In genomic region chr1:116764466-116764896, GRCh38 we compare ENCODE assay signal across 1 cellular context.
TF ChIP-seq lines count a peak whose summit lies in the region.

No MANE protein-coding gene starts in this region.

TF ChIP-seq in GM12878, 131 proteins besides CTCF, POLR2A, EP300 and RAD21 (continued from another document):
- TF ChIP-seq, protein P1, sequence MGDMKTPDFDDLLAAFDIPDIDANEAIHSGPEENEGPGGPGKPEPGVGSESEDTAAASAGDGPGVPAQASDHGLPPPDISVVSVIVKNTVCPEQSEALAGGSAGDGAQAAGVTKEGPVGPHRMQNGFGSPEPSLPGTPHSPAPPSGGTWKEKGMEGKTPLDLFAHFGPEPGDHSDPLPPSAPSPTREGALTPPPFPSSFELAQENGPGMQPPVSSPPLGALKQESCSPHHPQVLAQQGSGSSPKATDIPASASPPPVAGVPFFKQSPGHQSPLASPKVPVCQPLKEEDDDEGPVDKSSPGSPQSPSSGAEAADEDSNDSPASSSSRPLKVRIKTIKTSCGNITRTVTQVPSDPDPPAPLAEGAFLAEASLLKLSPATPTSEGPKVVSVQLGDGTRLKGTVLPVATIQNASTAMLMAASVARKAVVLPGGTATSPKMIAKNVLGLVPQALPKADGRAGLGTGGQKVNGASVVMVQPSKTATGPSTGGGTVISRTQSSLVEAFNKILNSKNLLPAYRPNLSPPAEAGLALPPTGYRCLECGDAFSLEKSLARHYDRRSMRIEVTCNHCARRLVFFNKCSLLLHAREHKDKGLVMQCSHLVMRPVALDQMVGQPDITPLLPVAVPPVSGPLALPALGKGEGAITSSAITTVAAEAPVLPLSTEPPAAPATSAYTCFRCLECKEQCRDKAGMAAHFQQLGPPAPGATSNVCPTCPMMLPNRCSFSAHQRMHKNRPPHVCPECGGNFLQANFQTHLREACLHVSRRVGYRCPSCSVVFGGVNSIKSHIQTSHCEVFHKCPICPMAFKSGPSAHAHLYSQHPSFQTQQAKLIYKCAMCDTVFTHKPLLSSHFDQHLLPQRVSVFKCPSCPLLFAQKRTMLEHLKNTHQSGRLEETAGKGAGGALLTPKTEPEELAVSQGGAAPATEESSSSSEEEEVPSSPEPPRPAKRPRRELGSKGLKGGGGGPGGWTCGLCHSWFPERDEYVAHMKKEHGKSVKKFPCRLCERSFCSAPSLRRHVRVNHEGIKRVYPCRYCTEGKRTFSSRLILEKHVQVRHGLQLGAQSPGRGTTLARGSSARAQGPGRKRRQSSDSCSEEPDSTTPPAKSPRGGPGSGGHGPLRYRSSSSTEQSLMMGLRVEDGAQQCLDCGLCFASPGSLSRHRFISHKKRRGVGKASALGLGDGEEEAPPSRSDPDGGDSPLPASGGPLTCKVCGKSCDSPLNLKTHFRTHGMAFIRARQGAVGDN (IDR thresholded peaks at IDR 0.05): peak; percentile 84
- TF ChIP-seq NR2C2 (IDR thresholded peaks at IDR 0.05; ENCODE audit: borderline replicate concordance, control insufficient read depth, insufficient read length, low read depth): no peak
- TF ChIP-seq PKNOX1 (IDR thresholded peaks at IDR 0.05): no peak; the same call in 1 of the 2 replicates
- no peak for TF ChIP-seq CHD4 (IDR thresholded peaks at IDR 0.05)
- TF ChIP-seq, protein P2, sequence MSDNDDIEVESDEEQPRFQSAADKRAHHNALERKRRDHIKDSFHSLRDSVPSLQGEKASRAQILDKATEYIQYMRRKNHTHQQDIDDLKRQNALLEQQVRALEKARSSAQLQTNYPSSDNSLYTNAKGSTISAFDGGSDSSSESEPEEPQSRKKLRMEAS (IDR thresholded peaks at IDR 0.05; ENCODE audit: low read depth, low read length): no peak
- no peak for TF ChIP-seq CEBPB (IDR thresholded peaks at IDR 0.05; ENCODE audit: borderline replicate concordance in 1 of 2, low read depth in 2 of 2, low read length in 2 of 2)
- TF ChIP-seq ZNF274 (IDR thresholded peaks at IDR 0.05; ENCODE audit: insufficient read depth, insufficient read length): no peak
- TF ChIP-seq KAT2A (conservative IDR thresholded peaks at IDR 0.05; ENCODE audit: control insufficient read depth, low read depth, low read length): no peak
- TF ChIP-seq NFYA (IDR thresholded peaks at IDR 0.05; ENCODE audit: borderline replicate concordance, low read depth, low read length): no peak
- no peak for TF ChIP-seq JUNB (IDR thresholded peaks at IDR 0.05)
- TF ChIP-seq, protein P3, sequence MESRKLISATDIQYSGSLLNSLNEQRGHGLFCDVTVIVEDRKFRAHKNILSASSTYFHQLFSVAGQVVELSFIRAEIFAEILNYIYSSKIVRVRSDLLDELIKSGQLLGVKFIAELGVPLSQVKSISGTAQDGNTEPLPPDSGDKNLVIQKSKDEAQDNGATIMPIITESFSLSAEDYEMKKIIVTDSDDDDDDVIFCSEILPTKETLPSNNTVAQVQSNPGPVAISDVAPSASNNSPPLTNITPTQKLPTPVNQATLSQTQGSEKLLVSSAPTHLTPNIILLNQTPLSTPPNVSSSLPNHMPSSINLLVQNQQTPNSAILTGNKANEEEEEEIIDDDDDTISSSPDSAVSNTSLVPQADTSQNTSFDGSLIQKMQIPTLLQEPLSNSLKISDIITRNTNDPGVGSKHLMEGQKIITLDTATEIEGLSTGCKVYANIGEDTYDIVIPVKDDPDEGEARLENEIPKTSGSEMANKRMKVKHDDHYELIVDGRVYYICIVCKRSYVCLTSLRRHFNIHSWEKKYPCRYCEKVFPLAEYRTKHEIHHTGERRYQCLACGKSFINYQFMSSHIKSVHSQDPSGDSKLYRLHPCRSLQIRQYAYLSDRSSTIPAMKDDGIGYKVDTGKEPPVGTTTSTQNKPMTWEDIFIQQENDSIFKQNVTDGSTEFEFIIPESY (IDR thresholded peaks at IDR 0.05): no peak
- TF ChIP-seq RCOR1 (conservative IDR thresholded peaks at IDR 0.05; ENCODE audit: low read depth, low read length): no peak
- TF ChIP-seq CBFB (IDR thresholded peaks at IDR 0.05; ENCODE audit: low read depth): no peak
